8 cellular contexts compared by ENCODE assay signal in genomic region chr7:130750774-130751173, GRCh38. TPM values are rescaled to one million over a fixed set of nuclear protein-coding genes. Genes with fewer than 3 reads are reported as not detected.
"Had no signal": no experiment of that assay in that cellular context is flagged by ENCODE, and none has a peak within 500 bp of the region (broad histone marks: within the 10 kb centered on the region; RNA-seq: fewer than 3 reads in every experiment).

No MANE protein-coding gene starts in this region.

- H3K4me1 ChIP-seq: HAP-1 had no signal

- ATAC-seq: HCT116, HepG2 had no signal

- H3K36me3 ChIP-seq: HAP-1 had no signal

- H3K9me3 ChIP-seq: HAP-1 had no signal

- H3K4me3 ChIP-seq: GM23248, HAP-1 had no signal

- DNase-seq: GM23248, GOT3, H7, HFFc6 had no signal

- H2AFZ ChIP-seq: GM23248 had no signal

- H3K9ac ChIP-seq: GM23248 had no signal

- H3K27ac ChIP-seq: GM23248, HL-60 had no signal

RNA-seq across cellular contexts. Expression of gene KLF14, which starts 16.8 kb away (rescaled TPM):
- total RNA-seq: HepG2, HFFc6 had no signal
- polyA plus RNA-seq: HepG2 had no signal
